ENCODE assay signal across 19 cellular contexts in the genomic region with DNA sequence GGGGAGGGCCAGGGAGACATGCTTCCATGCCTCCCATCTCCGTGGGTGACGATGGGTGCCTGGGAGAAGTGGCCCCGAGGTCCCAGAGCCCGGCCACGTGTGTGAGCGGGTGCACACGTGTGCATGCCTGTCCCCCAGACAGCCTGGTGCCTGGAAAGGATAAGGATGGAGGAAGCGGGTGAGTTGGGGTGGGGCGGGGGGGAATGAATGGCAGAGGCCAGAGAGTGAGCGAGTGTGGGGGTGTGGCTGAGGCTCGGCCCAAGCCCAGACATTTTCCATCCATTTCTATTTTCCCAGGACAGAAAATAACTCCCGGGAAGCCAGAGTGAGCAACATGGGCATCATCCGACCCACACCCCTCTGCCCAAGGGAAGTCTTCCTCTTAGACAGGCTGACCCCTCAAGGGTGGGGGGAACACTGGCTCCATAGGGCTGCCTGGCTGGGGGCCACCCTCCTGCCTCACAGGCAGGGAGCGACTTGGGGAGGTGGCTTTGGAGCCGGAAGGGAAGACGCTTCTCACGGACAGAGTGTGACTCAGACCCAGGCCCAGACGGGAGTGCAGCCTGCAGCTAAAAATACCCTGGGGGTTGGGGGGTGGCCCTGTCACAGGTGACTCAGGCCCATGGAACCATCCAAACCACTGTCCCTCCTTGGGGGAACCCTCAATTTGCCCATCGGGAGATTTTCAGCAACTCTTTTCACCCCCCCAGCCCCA. TPM values are rescaled to one million over a fixed set of nuclear protein-coding genes. Genes with fewer than 3 reads are reported as not detected.
"Had no signal": no experiment of that assay in that cellular context is flagged by ENCODE, and none has a peak within 500 bp of the region (broad histone marks: within the 10 kb centered on the region; RNA-seq: fewer than 3 reads in every experiment).

No MANE protein-coding gene starts in this region.

RNA-seq across cellular contexts. Expression of a gene that starts 45.5 kb away (rescaled TPM):
- total RNA-seq: activated B cell treated with CpG ODN at 0.5 μM for 24 hours; activated CD8-positive, alpha-beta memory T cell treated with anti-CD3 and anti-CD28 coated beads, Interleukin-2, amount 10 ng/mL, durations not matched to agents 7 days and 5 days; activated CD8-positive, alpha-beta T cell treated with anti-CD3 and anti-CD28 coated beads, Interleukin-2, amount 10 ng/mL, durations not matched to agents 7 days and 5 days; activated naive CD4-positive, alpha-beta T cell treated with anti-CD3 and anti-CD28 coated beads, Interleukin-2, amount 50 U/mL, for 72 hours; dermis blood vessel endothelial cell; esophagus squamous epithelium; frontal cortex; kidney; left ventricle myocardium inferior; mammary epithelial cell; pulmonary artery endothelial cell; right atrium auricular region; skeletal muscle tissue; T-cell; T-helper 2 cell treated with Interferon-gamma antibody and Interleukin-4, amounts not matched to agents 100 ng/mL and 5 ng/mL, for 36 hours; thyroid gland; ureter had no signal
- polyA plus RNA-seq: immature natural killer cell, mammary epithelial cell, neural cell had no signal

RNA-seq across cellular contexts. Expression of a gene that starts 53.6 kb away (rescaled TPM):
- total RNA-seq: activated naive CD4-positive, alpha-beta T cell treated with anti-CD3 and anti-CD28 coated beads, Interleukin-2, amount 50 U/mL, for 72 hours; dermis blood vessel endothelial cell; esophagus squamous epithelium; frontal cortex; left ventricle myocardium inferior; mammary epithelial cell; pulmonary artery endothelial cell; skeletal muscle tissue; T-helper 2 cell treated with Interferon-gamma antibody and Interleukin-4, amounts not matched to agents 100 ng/mL and 5 ng/mL, for 36 hours had no signal
- polyA plus RNA-seq: mammary epithelial cell, neural cell had no signal
